Comparison of ENCODE assay signal across 20 cellular contexts in the genomic region with DNA sequence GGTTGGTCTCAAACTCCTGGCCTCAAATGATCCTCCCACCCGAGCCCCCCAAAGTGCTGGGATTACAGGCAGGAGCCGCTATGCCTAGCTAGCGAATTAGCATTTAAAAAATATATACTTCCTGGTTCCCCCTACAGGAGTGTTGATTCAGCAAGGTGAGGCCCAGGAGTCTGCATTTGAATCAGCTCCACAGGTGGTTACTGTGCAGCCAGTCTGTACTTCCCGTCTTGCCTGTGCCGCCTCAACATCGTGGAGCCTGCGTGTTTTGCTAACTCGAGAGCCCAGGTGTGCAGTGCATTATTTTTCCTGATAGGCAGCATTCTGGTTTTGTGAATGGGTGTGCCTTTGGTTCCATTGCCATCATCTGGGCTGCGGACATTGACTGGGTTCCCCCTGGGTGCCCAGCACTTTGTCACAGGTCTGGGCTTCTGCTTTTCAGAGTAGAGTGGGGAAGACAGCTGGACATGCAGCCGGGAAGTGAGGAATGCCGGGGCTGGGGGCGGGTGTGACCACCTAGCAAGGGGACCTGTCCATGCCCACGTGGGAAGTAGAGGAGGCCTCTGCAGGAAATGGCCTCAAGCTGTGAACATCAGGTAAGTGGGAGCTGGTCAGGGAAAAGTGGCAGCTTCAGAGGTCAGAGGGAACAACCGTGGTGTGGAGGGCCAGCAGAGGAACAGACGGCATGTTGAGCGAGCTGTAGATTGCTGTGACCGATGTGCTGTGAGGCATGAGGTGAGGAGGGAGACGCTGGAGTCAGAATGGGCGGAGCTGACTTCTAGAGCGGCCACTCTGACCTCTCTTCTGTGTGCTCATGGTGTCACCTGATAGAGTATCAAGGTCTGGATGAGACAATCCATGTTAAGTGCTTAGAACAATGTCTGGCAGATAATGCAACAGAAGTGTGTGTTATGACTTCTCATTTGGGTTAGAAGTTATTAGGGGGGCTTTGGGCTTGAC. TPM values are rescaled to one million over a fixed set of nuclear protein-coding genes. Genes with fewer than 3 reads are reported as not detected.
DNase-seq lines count a peak whose midpoint lies in the region; ATAC-seq and TF ChIP-seq lines count a peak whose summit lies in the region.
"Had no signal": no experiment of that assay in that cellular context is flagged by ENCODE, and none has a peak within 500 bp of the region (broad histone marks: within the 10 kb centered on the region; RNA-seq: fewer than 3 reads in every experiment).

No MANE protein-coding gene starts in this region.

- no peaks in the 10 kb centered on the region for H3K9me3 Mint-ChIP-seq in progenitor cell of endocrine pancreas (ENCODE audit: low read depth)
- H3K9me3 Mint-ChIP-seq: activated B cell treated with CpG ODN at 0.5 μM for 24 hours; T-helper 1 cell treated with Interleukin-12 subunit alpha and Interleukin-12 subunit beta and Interleukin-4 antibody, amounts not matched to agents 30 μg/mL and 1 μg/mL, for 36 hours had no signal

- POLR2A ChIA-PET in HEK293 (lab: Yijun Ruan, JAX): interaction anchor here (0.5 kb wide), 1 partner anchor 603 kb away, joined by 3 read pairs; no protein-coding TSS in a partner anchor

- CTCF ChIA-PET in HEK293 (lab: Yijun Ruan, JAX): no interaction called here

- H3K27ac Mint-ChIP-seq in progenitor cell of endocrine pancreas: peak overlapping the region; percentile 2
- H3K27ac Mint-ChIP-seq: activated B cell treated with CpG ODN at 0.5 μM for 24 hours; T-helper 1 cell treated with Interleukin-12 subunit alpha and Interleukin-12 subunit beta and Interleukin-4 antibody, amounts not matched to agents 30 μg/mL and 1 μg/mL, for 36 hours had no signal

- H3K27me3 ChIP-seq in iPS-20b (ENCODE audit: insufficient read depth, low read length): no peaks in the 10 kb centered on the region
- H3K27me3 ChIP-seq: ovary had no signal

- DNase-seq in SK-MEL-5 (ENCODE audit: low read depth, low spot score) (peak; percentile 50), progenitor cell of endocrine pancreas (ENCODE audit: low spot score, unreplicated experiment) (no peak), GF-D8 (lab: John Stamatoyannopoulos, UW) (no peak), NCI-H1092 (lab: John Stamatoyannopoulos, UW) (no peak)
- DNase-seq: activated B cell treated with CpG ODN at 0.5 μM for 24 hours; BE2C; caudate nucleus; DMS79; head of caudate nucleus; Karpas-422; NCI-H1105; NK-92 treated with Interleukin-12 subunit alpha and Interleukin-12 subunit beta, amount 100 ng/mL, for 24 hours; ovary; stimulated activated CD4-positive, alpha-beta T cell treated with anti-CD3 and anti-CD28 coated beads, Interleukin-4, amount 100 ng/mL, for 4 hours; stimulated activated CD8-positive, alpha-beta memory T cell treated with anti-CD3 and anti-CD28 coated beads, Interleukin-4, amount 100 ng/mL, for 48 hours had no signal

- H3K9me3 ChIP-seq in HEK293 (ENCODE audit: control insufficient read depth, insufficient read depth, low read depth, low read length) (no peaks in the 10 kb centered on the region), iPS-20b (ENCODE audit: insufficient read depth, low read depth, low read length) (no peaks in the 10 kb centered on the region)
- H3K9me3 ChIP-seq: BE2C, ovary had no signal

- TF ChIP-seq CTCF in HEK293 (tag by site-specific recombination; IDR thresholded peaks at IDR 0.05) (no peak), progenitor cell of endocrine pancreas (IDR thresholded peaks at IDR 0.05; ENCODE audit: unreplicated experiment) (no peak)

- peaks cover 15% of the 10 kb centered on the region for H3K4me1 Mint-ChIP-seq in progenitor cell of endocrine pancreas (ENCODE audit: low read depth)

- peak overlapping the region; percentile 35; the same call in 1 of the 2 replicates for H3K9ac ChIP-seq in iPS-20b (ENCODE audit: low read depth, low read length)

- H3K4me3 Mint-ChIP-seq in progenitor cell of endocrine pancreas (ENCODE audit: low read depth): no peak overlapping the region
- H3K4me3 Mint-ChIP-seq: activated B cell treated with CpG ODN at 0.5 μM for 24 hours; T-helper 1 cell treated with Interleukin-12 subunit alpha and Interleukin-12 subunit beta and Interleukin-4 antibody, amounts not matched to agents 30 μg/mL and 1 μg/mL, for 36 hours had no signal

- no peaks in the 10 kb centered on the region for H3K4me1 ChIP-seq in HEK293 (ENCODE audit: control insufficient read depth, insufficient read depth, low read length)
- peaks cover 33% of the 10 kb centered on the region for H3K4me1 ChIP-seq in iPS-20b (ENCODE audit: insufficient read depth, low read length)
- H3K4me1 ChIP-seq: BE2C had no signal

- no peak for ATAC-seq in SK-N-SH treated with all-trans-retinoic acid at 6 μM for 48 hours

- H3K36me3 Mint-ChIP-seq in progenitor cell of endocrine pancreas (ENCODE audit: insufficient read depth): peaks cover 15% of the 10 kb centered on the region

- H3K27ac ChIP-seq in HEK293 (ENCODE audit: extremely low read depth, low read depth, low read length) (no peak overlapping the region), iPS-20b (ENCODE audit: low read length) (peak overlapping the region; percentile 31)
- H3K27ac ChIP-seq: ovary had no signal

- no peaks in the 10 kb centered on the region for H3K27me3 Mint-ChIP-seq in progenitor cell of endocrine pancreas
- H3K27me3 Mint-ChIP-seq: activated B cell treated with CpG ODN at 0.5 μM for 24 hours had no signal

- in situ Hi-C loops in SK-MEL-5 (cut with HindIII; ENCODE audit: low pct_unique_long_range_greater_than_20kb, low sequenced_read_pairs): no loop called here

- no peak overlapping the region for H3K4me3 ChIP-seq in HEK293 (ENCODE audit: low read depth, low read length)
- peak overlapping the region; percentile 36; the same call in 1 of the 2 replicates for H3K4me3 ChIP-seq in iPS-20b (ENCODE audit: low read length)
- H3K4me3 ChIP-seq: ovary, skin epidermis had no signal

- H3K36me3 ChIP-seq in HEK293 (ENCODE audit: control insufficient read depth in 2 of 2, insufficient read depth in 1 of 2, low read length in 2 of 2) (peaks cover 0 to 24% of the 10 kb centered on the region in 2 experiments; a peak in 1 of 3 replicates), iPS-20b (ENCODE audit: insufficient read depth, low read depth, low read length) (0 out of 2 replicates have a peak, but pooled peaks cover 5% of the 10 kb centered on the region)
- H3K36me3 ChIP-seq: ovary had no signal

TF ChIP-seq in HEK293, 187 proteins besides CTCF, POLR2A, EP300 and RAD21:
- no peak for TF ChIP-seq YY1 (tag by site-specific recombination; IDR thresholded peaks at IDR 0.05)
- TF ChIP-seq SCRT2 (tag by site-specific recombination; IDR thresholded peaks at IDR 0.05): 0 out of 2 replicates have a peak, but pooled peaks have one; percentile 21

TF ChIP-seq in SK-N-SH treated with all-trans-retinoic acid at 6 μM for 48 hours, 23 proteins besides CTCF, POLR2A, EP300 and RAD21:
- TF ChIP-seq, protein P1, sequence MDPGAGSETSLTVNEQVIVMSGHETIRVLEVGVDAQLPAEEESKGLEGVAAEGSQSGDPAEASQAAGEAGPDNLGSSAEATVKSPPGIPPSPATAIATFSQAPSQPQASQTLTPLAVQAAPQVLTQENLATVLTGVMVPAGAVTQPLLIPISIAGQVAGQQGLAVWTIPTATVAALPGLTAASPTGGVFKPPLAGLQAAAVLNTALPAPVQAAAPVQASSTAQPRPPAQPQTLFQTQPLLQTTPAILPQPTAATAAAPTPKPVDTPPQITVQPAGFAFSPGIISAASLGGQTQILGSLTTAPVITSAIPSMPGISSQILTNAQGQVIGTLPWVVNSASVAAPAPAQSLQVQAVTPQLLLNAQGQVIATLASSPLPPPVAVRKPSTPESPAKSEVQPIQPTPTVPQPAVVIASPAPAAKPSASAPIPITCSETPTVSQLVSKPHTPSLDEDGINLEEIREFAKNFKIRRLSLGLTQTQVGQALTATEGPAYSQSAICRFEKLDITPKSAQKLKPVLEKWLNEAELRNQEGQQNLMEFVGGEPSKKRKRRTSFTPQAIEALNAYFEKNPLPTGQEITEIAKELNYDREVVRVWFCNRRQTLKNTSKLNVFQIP (CRISPR knock-in tag; IDR thresholded peaks at IDR 0.05; ENCODE audit: borderline replicate concordance, low read depth): no peak
- TF ChIP-seq, protein P2, sequence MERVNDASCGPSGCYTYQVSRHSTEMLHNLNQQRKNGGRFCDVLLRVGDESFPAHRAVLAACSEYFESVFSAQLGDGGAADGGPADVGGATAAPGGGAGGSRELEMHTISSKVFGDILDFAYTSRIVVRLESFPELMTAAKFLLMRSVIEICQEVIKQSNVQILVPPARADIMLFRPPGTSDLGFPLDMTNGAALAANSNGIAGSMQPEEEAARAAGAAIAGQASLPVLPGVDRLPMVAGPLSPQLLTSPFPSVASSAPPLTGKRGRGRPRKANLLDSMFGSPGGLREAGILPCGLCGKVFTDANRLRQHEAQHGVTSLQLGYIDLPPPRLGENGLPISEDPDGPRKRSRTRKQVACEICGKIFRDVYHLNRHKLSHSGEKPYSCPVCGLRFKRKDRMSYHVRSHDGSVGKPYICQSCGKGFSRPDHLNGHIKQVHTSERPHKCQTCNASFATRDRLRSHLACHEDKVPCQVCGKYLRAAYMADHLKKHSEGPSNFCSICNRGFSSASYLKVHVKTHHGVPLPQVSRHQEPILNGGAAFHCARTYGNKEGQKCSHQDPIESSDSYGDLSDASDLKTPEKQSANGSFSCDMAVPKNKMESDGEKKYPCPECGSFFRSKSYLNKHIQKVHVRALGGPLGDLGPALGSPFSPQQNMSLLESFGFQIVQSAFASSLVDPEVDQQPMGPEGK (CRISPR knock-in tag; IDR thresholded peaks at IDR 0.05; ENCODE audit: borderline replicate concordance): no peak
- no peak for TF ChIP-seq BACH2 (CRISPR knock-in tag; IDR thresholded peaks at IDR 0.05; ENCODE audit: borderline replicate concordance)

RNA-seq across cellular contexts. Expression of a gene that starts 42.2 kb away (rescaled TPM):
- 120 and 134 TPM in 2 replicates for total RNA-seq in SK-MEL-5 (2014; rRNA removed; shearing (Covaris generic))
- 115 and 160 TPM in 2 replicates for polyA plus RNA-seq in SK-MEL-5 (2015; cell fraction: cytosol; rRNA removed)
- 248 and 399 TPM in 2 replicates for polyA plus RNA-seq in SK-MEL-5 (2015; cell fraction: nucleus; rRNA removed)
- total RNA-seq in progenitor cell of endocrine pancreas: 70.1 and 70.8 TPM in 2 replicates
